In genomic region chr13:51453308-51453958, GRCh38 we compare ENCODE assay signal across 8 cellular contexts. TPM values are rescaled to one million over a fixed set of nuclear protein-coding genes. Genes with fewer than 3 reads are reported as not detected.
A peak's percentile ranks its signal among the peaks of the same experiment; 100 is the strongest.
DNase-seq lines count a peak whose midpoint lies in the region; ATAC-seq and TF ChIP-seq lines count a peak whose summit lies in the region.

No MANE protein-coding gene starts in this region.

- peak; percentile 34 for TF ChIP-seq POLR2A in GM18951 (IDR thresholded peaks at IDR 0.05; ENCODE audit: extremely low read depth, insufficient read depth, insufficient read length)
- peak; percentile 47 for TF ChIP-seq POLR2A in esophagus muscularis mucosa (IDR thresholded peaks at IDR 0.05; ENCODE audit: low read depth)

- in situ Hi-C loops in GM18951 (cut with MboI; ENCODE audit: low sequenced_read_pairs, unreplicated experiment), result no loop called here

- DNase-seq in AG10803 (ENCODE audit: low read depth) (no peak), NOMO-1 (lab: John Stamatoyannopoulos, UW; ENCODE audit: unreplicated experiment in 2 of 2) (peak; percentile 81 to 83), activated T-cell treated with anti-CD3 and anti-CD28 coated beads for 48 hours (ENCODE audit: low read depth) (peak; percentile 77), esophagus muscularis mucosa (ENCODE audit: extremely low spot score) (peak; percentile 94)
- DNase-seq in stimulated activated naive CD8-positive, alpha-beta T cell treated with anti-CD3 and anti-CD28 coated beads, Interleukin-15, Interleukin-2, amounts not matched to agents 100 U/mL and 50 U/mL, for 24 hours, result peak; percentile 84

- H3K27ac ChIP-seq in esophagus muscularis mucosa (replicated peaks in 1 of 4) (peak overlapping the region; percentile 94 to 100 (median 99)), neural cell (ENCODE audit: low read length) (peak overlapping the region; percentile 87)

- H3K27me3 ChIP-seq in esophagus muscularis mucosa, result no peaks in the 10 kb centered on the region
- no peaks in the 10 kb centered on the region for H3K27me3 ChIP-seq in neural cell (ENCODE audit: insufficient read depth, low read depth, low read length)

- TF ChIP-seq CTCF in AG10803 (conservative IDR thresholded peaks at IDR 0.05; ENCODE audit: low read length) (no peak; the same call in 1 of the 2 replicates), esophagus muscularis mucosa (IDR thresholded peaks at IDR 0.05) (no peak), neural cell (IDR thresholded peaks at IDR 0.05; ENCODE audit: poor library complexity, severe bottlenecking) (no peak)

- ATAC-seq in HG03135 (IDR thresholded peaks at IDR 0.05; ENCODE audit: unreplicated experiment), result peak; percentile 39
- peak; percentile 48 for ATAC-seq in stimulated activated naive CD8-positive, alpha-beta T cell treated with anti-CD3 and anti-CD28 coated beads, Interleukin-15, Interleukin-2, amounts not matched to agents 100 U/mL and 50 U/mL, for 24 hours

- H3K79me2 ChIP-seq in neural cell (replicated peaks; ENCODE audit: insufficient read depth, low read length), result peaks cover 10% of the 10 kb centered on the region

- H3K36me3 ChIP-seq in esophagus muscularis mucosa, result peaks cover 0 to 42% (median 23%) of the 10 kb centered on the region in 4 donors
- no peaks in the 10 kb centered on the region for H3K36me3 ChIP-seq in neural cell (ENCODE audit: insufficient read depth, low read length)

- H3F3A ChIP-seq in neural cell (ENCODE audit: insufficient read depth, low read length, poor library complexity, severe bottlenecking), result peaks cover 6% of the 10 kb centered on the region

- intact Hi-C loops in esophagus muscularis mucosa (cut with DNase I), result loop anchor here (5.0 kb wide), 1 partner anchor 349 kb away; the partner anchor contains the start of gene DHRS12

- H3K4me3 ChIP-seq in AG10803 (ENCODE audit: low read length) (peak overlapping the region; percentile 76), esophagus muscularis mucosa (peak overlapping the region; percentile 66 to 90 (median 74)), neural cell (ENCODE audit: low read length) (peak overlapping the region; percentile 73)

- H3K9me2 ChIP-seq in neural cell (ENCODE audit: insufficient read depth, low read length), result no peaks in the 10 kb centered on the region

- peak overlapping the region; percentile 92 for H3K9ac ChIP-seq in neural cell (ENCODE audit: low read length)

- H2AFZ ChIP-seq in neural cell (ENCODE audit: low read depth, low read length), result peak overlapping the region; percentile 59

- peak; percentile 26 for TF ChIP-seq RAD21 in neural cell (conservative IDR thresholded peaks at IDR 0.05)

- no peaks in the 10 kb centered on the region for H4K20me1 ChIP-seq in neural cell (ENCODE audit: insufficient read depth)

- H3K9me3 ChIP-seq in esophagus muscularis mucosa (no peaks in the 10 kb centered on the region), neural cell (ENCODE audit: low read length) (no peaks in the 10 kb centered on the region)

- WGBS in esophagus muscularis mucosa, result 0% methylated on average over 46 of the region's 62 CpGs

- TF ChIP-seq EP300 in esophagus muscularis mucosa (IDR thresholded peaks at IDR 0.05) (no peak), neural cell (conservative IDR thresholded peaks at IDR 0.05; ENCODE audit: poor library complexity, severe bottlenecking) (peak; percentile 40)

- H3K4me1 ChIP-seq in esophagus muscularis mucosa, result peaks cover 22 to 42% (median 35%) of the 10 kb centered on the region in 4 donors

- peak overlapping the region; percentile 83 for H3K4me2 ChIP-seq in neural cell (ENCODE audit: low read length)

TF ChIP-seq in neural cell, 6 proteins besides CTCF, POLR2A, EP300 and RAD21:
- peak; percentile 6 for TF ChIP-seq MXI1 (conservative IDR thresholded peaks at IDR 0.05; ENCODE audit: poor library complexity, severe bottlenecking)
- TF ChIP-seq EZH2 (IDR thresholded peaks at IDR 0.05; ENCODE audit: borderline replicate concordance, insufficient read depth, low read length, poor library complexity, severe bottlenecking), result no peak
- no peak for TF ChIP-seq POLR2AphosphoS5 (IDR thresholded peaks at IDR 0.05)
- peak; percentile 36 for TF ChIP-seq REST (IDR thresholded peaks at IDR 0.05; ENCODE audit: borderline replicate concordance)
- TF ChIP-seq SMC3 (conservative IDR thresholded peaks at IDR 0.05; ENCODE audit: poor library complexity), result no peak
- no peak for TF ChIP-seq TAF1 (IDR thresholded peaks at IDR 0.05; ENCODE audit: low read depth)

RNA-seq across cellular contexts. Expression of gene INTS6, which starts 0.6 kb away (rescaled TPM):
- total RNA-seq in esophagus muscularis mucosa, result 10 to 100 TPM; 24.3 to 34.5 (median 28.9) TPM
- polyA plus RNA-seq in neural cell, result 22.6 and 31.1 TPM in 2 replicates
- 73.5 and 80.3 TPM in 2 replicates for polyA minus RNA-seq in neural cell
